26 cellular contexts compared by ENCODE assay signal in genomic region chr12:119149270-119149669, GRCh38. TPM values are rescaled to one million over a fixed set of nuclear protein-coding genes. Genes with fewer than 3 reads are reported as not detected.
"Had no signal": no experiment of that assay in that cellular context is flagged by ENCODE, and none has a peak within 500 bp of the region (broad histone marks: within the 10 kb centered on the region; RNA-seq: fewer than 3 reads in every experiment).

No MANE protein-coding gene starts in this region.

- H3K4me1 ChIP-seq: colonic mucosa had no signal

- H3K27ac Mint-ChIP-seq: activated CD4-positive, alpha-beta memory T cell treated with anti-CD3 and anti-CD28 coated beads, Interleukin-2, amount 10 ng/mL, durations not matched to agents 7 days and 5 days; activated CD4-positive, alpha-beta T cell treated with anti-CD3 and anti-CD28 coated beads, Interleukin-2, amount 10 ng/mL, durations not matched to agents 7 days and 5 days; activated naive CD8-positive, alpha-beta T cell; activated T-cell treated with anti-CD3 and anti-CD28 coated beads, Interleukin-2, amount 50 U/mL, for 24 hours; activated T-helper 17 cell treated with anti-CD3 and anti-CD28 coated beads, Interleukin-2, amount 50 U/mL, for 72 hours; endodermal cell had no signal

- ATAC-seq: activated T-helper 17 cell treated with anti-CD3 and anti-CD28 coated beads, Interleukin-2, amount 50 U/mL, for 72 hours; esophagus mucosa had no signal

- H3K27me3 ChIP-seq: brain microvascular endothelial cell, colonic mucosa had no signal

- H3K9me3 ChIP-seq: colonic mucosa had no signal

- H3K27me3 Mint-ChIP-seq: activated CD4-positive, alpha-beta memory T cell treated with anti-CD3 and anti-CD28 coated beads, Interleukin-2, amount 10 ng/mL, durations not matched to agents 7 days and 5 days had no signal

- H3K4me1 Mint-ChIP-seq: activated CD4-positive, alpha-beta memory T cell treated with anti-CD3 and anti-CD28 coated beads, Interleukin-2, amount 10 ng/mL, durations not matched to agents 7 days and 5 days; activated CD4-positive, alpha-beta T cell treated with anti-CD3 and anti-CD28 coated beads, Interleukin-2, amount 10 ng/mL, durations not matched to agents 7 days and 5 days; activated T-helper 17 cell treated with anti-CD3 and anti-CD28 coated beads, Interleukin-2, amount 50 U/mL, for 72 hours had no signal

- H3K36me3 Mint-ChIP-seq: activated naive CD8-positive, alpha-beta T cell had no signal

- H3K4me3 ChIP-seq: colonic mucosa had no signal

- H3K4me3 Mint-ChIP-seq: activated CD4-positive, alpha-beta memory T cell treated with anti-CD3 and anti-CD28 coated beads, Interleukin-2, amount 10 ng/mL, durations not matched to agents 7 days and 5 days; activated CD4-positive, alpha-beta T cell treated with anti-CD3 and anti-CD28 coated beads, Interleukin-2, amount 10 ng/mL, durations not matched to agents 7 days and 5 days; activated naive CD8-positive, alpha-beta T cell; activated T-cell treated with anti-CD3 and anti-CD28 coated beads, Interleukin-2, amount 50 U/mL, for 24 hours; activated T-helper 17 cell treated with anti-CD3 and anti-CD28 coated beads, Interleukin-2, amount 50 U/mL, for 72 hours; endodermal cell had no signal

- H3K27ac ChIP-seq: brain microvascular endothelial cell, colonic mucosa had no signal

- H3K36me3 ChIP-seq: brain microvascular endothelial cell, colonic mucosa had no signal

- DNase-seq: activated CD4-positive, alpha-beta memory T cell treated with anti-CD3 and anti-CD28 coated beads, Interleukin-2, amount 10 ng/mL, durations not matched to agents 7 days and 5 days; activated CD4-positive, alpha-beta T cell treated with anti-CD3 and anti-CD28 coated beads for 1 hour; activated CD4-positive, alpha-beta T cell treated with anti-CD3 and anti-CD28 coated beads for 4 hours; activated CD4-positive, alpha-beta T cell treated with anti-CD3 and anti-CD28 coated beads, Interleukin-2, amount 10 ng/mL, durations not matched to agents 7 days and 5 days; activated CD4-positive, alpha-beta T cell treated with anti-CD3 and anti-CD28 coated beads, Interleukin-2, amount 50 U/mL, for 4 hours; activated CD8-positive, alpha-beta memory T cell treated with anti-CD3 and anti-CD28 coated beads, Interleukin-2, amount 50 U/mL, for 48 hours; activated effector memory CD4-positive, alpha-beta T cell treated with Interleukin-2 at 50 U/mL for 16 hours; activated gamma-delta T cell treated with Interleukin-2 at 50 U/mL for 16 hours; activated naive CD4-positive, alpha-beta T cell treated with anti-CD3 and anti-CD28 coated beads, Interleukin-2, amount 50 U/mL, for 16 hours; activated naive CD4-positive, alpha-beta T cell treated with Interleukin-2 at 50 U/mL for 16 hours; activated T-cell treated with anti-CD3 and anti-CD28 coated beads for 4 hours; activated T-cell treated with anti-CD3 and anti-CD28 coated beads, Interleukin-2, amount 50 U/mL, for 24 hours; amniotic stem cell; anterior cingulate cortex; brain microvascular endothelial cell; caudate nucleus; colonic mucosa; effector memory CD4-positive, alpha-beta T cell; endodermal cell; foreskin fibroblast; glutamatergic neuron; T-helper 2 cell had no signal

RNA-seq across cellular contexts. Expression of gene HSPB8, which starts 29.5 kb away (rescaled TPM):
- total RNA-seq: activated CD4-positive, alpha-beta memory T cell treated with anti-CD3 and anti-CD28 coated beads, Interleukin-2, amount 10 ng/mL, durations not matched to agents 7 days and 5 days; activated CD4-positive, alpha-beta T cell treated with anti-CD3 and anti-CD28 coated beads, Interleukin-2, amount 10 ng/mL, durations not matched to agents 7 days and 5 days; activated T-helper 17 cell treated with anti-CD3 and anti-CD28 coated beads, Interleukin-2, amount 50 U/mL, for 72 hours; T-helper 1 cell treated with Interleukin-12 subunit alpha and Interleukin-12 subunit beta and Interleukin-4 antibody, amounts not matched to agents 30 ng/mL and 1 ng/mL, for 36 hours had no signal
